In genomic region chr4:7295917-7296660, GRCh38 we compare ENCODE assay signal across 9 cellular contexts.
A peak's percentile ranks its signal among the peaks of the same experiment; 100 is the strongest.
DNase-seq lines count a peak whose midpoint lies in the region; ATAC-seq, FAIRE-seq and TF ChIP-seq lines count a peak whose summit lies in the region.
"Had no signal": no experiment of that assay in that cellular context is flagged by ENCODE, and none has a peak within 500 bp of the region (broad histone marks: within the 10 kb centered on the region; RNA-seq: fewer than 3 reads in every experiment).

No MANE protein-coding gene starts in this region.

- no peak for FAIRE-seq in GM12878 (lab: Jason Lieb, UNC)
- FAIRE-seq: colon had no signal

- TF ChIP-seq CTCF in AG04449 (IDR thresholded peaks at IDR 0.05; ENCODE audit: insufficient read depth, low read length, missing control alignments) (peak; percentile 79), HCT116 (IDR thresholded peaks at IDR 0.05 in 2 of 3, conservative IDR thresholded peaks at IDR 0.05 in 1 of 3; ENCODE audit: borderline replicate concordance in 1 of 3, insufficient read depth in 1 of 3, low read depth in 2 of 3, low read length in 2 of 3) (peak; percentile 49 to 81 (median 68); a peak in 5 of 6 replicates), GM12878 (IDR thresholded peaks at IDR 0.05 in 2 of 3, conservative IDR thresholded peaks at IDR 0.05 in 1 of 3; ENCODE audit: control insufficient read depth in 2 of 3, extremely low read depth in 1 of 3, insufficient read depth in 1 of 3, low read depth in 3 of 3, low read length in 3 of 3) (peak; percentile 33 to 56 (median 55); a peak in 5 of 6 replicates), left lung (IDR thresholded peaks at IDR 0.05) (peak; percentile 23 to 28)

- no peak overlapping the region for H3K4me2 ChIP-seq in HCT116 (ENCODE audit: low read length)
- no peak overlapping the region for H3K4me2 ChIP-seq in GM12878 (ENCODE audit: control insufficient read depth, insufficient read depth)

- TF ChIP-seq RAD21 in HCT116 (IDR thresholded peaks at IDR 0.05; ENCODE audit: low read depth) (peak; percentile 91), GM12878 (IDR thresholded peaks at IDR 0.05; ENCODE audit: insufficient read depth, low read depth, low read length) (peak; percentile 56)

- H3K36me3 ChIP-seq in HCT116 (ENCODE audit: control insufficient read depth in 1 of 2, insufficient read depth in 2 of 2, low read length in 2 of 2): no peaks in the 10 kb centered on the region
- no peaks in the 10 kb centered on the region for H3K36me3 ChIP-seq in GM12878 (ENCODE audit: control insufficient read depth in 2 of 2, insufficient read depth in 2 of 2, low read length in 1 of 2)
- H3K36me3 ChIP-seq in left lung: no peaks in the 10 kb centered on the region

- no peaks in the 10 kb centered on the region for H3K9me2 ChIP-seq in HCT116 (ENCODE audit: insufficient read depth)

- BruUV-seq in HCT116 (replicated peaks; lab: Mats Ljungman, UMichigan) (no TSS peak), GM12878 (replicated peaks; lab: Mats Ljungman, UMichigan) (no TSS peak)

- DNase-seq in AG04449 (ENCODE audit: low read depth, low spot score) (no peak), HCT116 (ENCODE audit: low read depth, low spot score) (peak; percentile 10), GM12878 (ENCODE audit: low read depth, low spot score) (no peak), left lung (peak in 1 of 2 donors; percentile 78), cerebellum (ENCODE audit: low spot score) (no peak), NCI-H1436 (lab: John Stamatoyannopoulos, UW) (no peak), epidermal melanocyte (ENCODE audit: insufficient read length, low spot score) (no peak), NCI-H1048 (lab: John Stamatoyannopoulos, UW) (no peak)

- no peaks in the 10 kb centered on the region for H4K20me1 ChIP-seq in HCT116 (ENCODE audit: insufficient read depth)
- no peaks in the 10 kb centered on the region for H4K20me1 ChIP-seq in GM12878 (ENCODE audit: control insufficient read depth, insufficient read depth)

- H3K79me2 ChIP-seq in HCT116 (ENCODE audit: insufficient read depth, low read length) (no peaks in the 10 kb centered on the region), GM12878 (ENCODE audit: control insufficient read depth, insufficient read depth, low read length) (no peaks in the 10 kb centered on the region)

- intact Hi-C loops in HCT116 (cut with micrococcal nuclease): loop anchor here (1.0 to 10.0 kb wide), 3 partner anchors 104 to 211 kb away; partner anchors contain the start of gene SORCS2
- intact Hi-C loops in GM12878 (cut with micrococcal nuclease; ENCODE audit: unreplicated experiment): loop anchor here (2.0 kb wide), 1 partner anchor 103 kb away; the partner anchor contains the start of gene SORCS2
- intact Hi-C loops in left lung (cut with DNase I): no loop called here

- no peak overlapping the region for H3K4me3 ChIP-seq in AG04449 (ENCODE audit: low read depth, low read length)
- H3K4me3 ChIP-seq in HCT116 (replicated peaks in 1 of 2; ENCODE audit: low read depth in 1 of 2, low read length in 2 of 2): no peak overlapping the region
- no peak overlapping the region for H3K4me3 ChIP-seq in GM12878
- H3K4me3 ChIP-seq in left lung: no peak overlapping the region

- ATAC-seq in HCT116: peak; percentile 77
- ATAC-seq in GM12878: peak; percentile 68
- ATAC-seq in left lung: peak; percentile 85

- H3K9ac ChIP-seq in HCT116 (ENCODE audit: low read length) (no peak overlapping the region), GM12878 (ENCODE audit: control insufficient read depth, insufficient read depth, low read length) (no peak overlapping the region)

- in situ Hi-C loops in GM12878 (cut with MboI): no loop called here

- H3K27ac ChIP-seq in HCT116 (ENCODE audit: low read depth, low read length): no peak overlapping the region
- no peak overlapping the region for H3K27ac ChIP-seq in GM12878 (ENCODE audit: control insufficient read depth, insufficient read depth)
- no peak overlapping the region for H3K27ac ChIP-seq in left lung

- RAD21 ChIA-PET in HCT116 (lab: Charles Lee; ENCODE audit: low non-redundant PET in 1 of 2, low total read pairs in 2 of 2, uncharacterized antibody in 2 of 2, unreplicated experiment in 2 of 2) (interaction anchor here in 1 of 2 experiments (0.7 kb wide), 1 partner anchor 101 kb away, joined by 3 read pairs; no protein-coding TSS in a partner anchor), GM12878 (lab: Charles Lee; ENCODE audit: unreplicated experiment) (no interaction called here)

- SMC1A ChIA-PET in GM12878 (lab: Charles Lee; ENCODE audit: uncharacterized antibody, unreplicated experiment): no interaction called here

- no peak for TF ChIP-seq EP300 in GM12878 (IDR thresholded peaks at IDR 0.05; ENCODE audit: borderline replicate concordance in 1 of 2, control insufficient read depth in 1 of 2, low read depth in 2 of 2, low read length in 2 of 2)

- CTCF ChIA-PET in AG04449 (lab: Yijun Ruan, JAX) (interaction anchor here (0.7 to 7.0 kb wide), 31 partner anchors 8 to 424 kb away, joined by 3 to 156 read pairs (median 4); partner anchors contain the start of gene SORCS2), HCT116 (lab: Charles Lee) (interaction anchor here (0.5 to 2.9 kb wide), 7 partner anchors 15 to 110 kb away, joined by 3 to 28 read pairs (median 4); partner anchors contain the start of gene SORCS2), GM12878 (lab: Yijun Ruan, JAX) (interaction anchor here (1.3 kb wide), 1 partner anchor 104 kb away, joined by 4 read pairs; the partner anchor contains the start of gene SORCS2)

- H2AFZ ChIP-seq in HCT116 (ENCODE audit: low read depth, low read length, poor library complexity, severe bottlenecking) (no peak overlapping the region), GM12878 (ENCODE audit: control insufficient read depth, low read depth, low read length) (no peak overlapping the region)

- POLR2A ChIA-PET in AG04449 (lab: Yijun Ruan, JAX): no interaction called here
- POLR2A ChIA-PET in HCT116 (lab: Charles Lee): no interaction called here
- POLR2A ChIA-PET in GM12878 (lab: Charles Lee): no interaction called here

- TF ChIP-seq POLR2A in HCT116 (IDR thresholded peaks at IDR 0.05; ENCODE audit: borderline replicate concordance, extremely low read depth, insufficient read depth, insufficient read length) (no peak), GM12878 (IDR thresholded peaks at IDR 0.05; ENCODE audit: low read depth, low read length) (no peak)

- no peaks in the 10 kb centered on the region; the same call in 1 of the 2 replicates for H3K27me3 ChIP-seq in HCT116 (ENCODE audit: insufficient read depth, low read length)
- no peaks in the 10 kb centered on the region; a peak in 2 of 4 replicates for H3K27me3 ChIP-seq in GM12878 (replicated peaks in 1 of 2; ENCODE audit: control insufficient read depth in 2 of 2, insufficient read depth in 2 of 2, low read length in 1 of 2)
- peaks cover 0 to 50% of the 10 kb centered on the region in 2 donors for H3K27me3 ChIP-seq in left lung

- WGBS in GM12878 (ENCODE audit: insufficient coverage, insufficient replicate concordance, low lambda C conversion rate, missing lambda C conversion rate): 20% methylated on average over 19 of the region's 19 CpGs

- H3K4me1 ChIP-seq in HCT116 (ENCODE audit: control insufficient read depth in 1 of 2, insufficient read depth in 2 of 2, low read length in 2 of 2) (no peaks in the 10 kb centered on the region), GM12878 (ENCODE audit: control insufficient read depth, insufficient read depth, low read length) (no peaks in the 10 kb centered on the region), left lung (no peaks in the 10 kb centered on the region)

- H3K9me3 ChIP-seq in HCT116 (ENCODE audit: control insufficient read depth in 1 of 2, insufficient read depth in 1 of 2, low read depth in 1 of 2, low read length in 2 of 2): no peaks in the 10 kb centered on the region
- no peaks in the 10 kb centered on the region for H3K9me3 ChIP-seq in GM12878 (replicated peaks; ENCODE audit: control insufficient read depth, insufficient read depth, low read length)
- H3K9me3 ChIP-seq in left lung: no peaks in the 10 kb centered on the region

TF ChIP-seq in HCT116, 20 proteins besides CTCF, POLR2A, EP300 and RAD21:
- TF ChIP-seq JUND (IDR thresholded peaks at IDR 0.05): no peak
- no peak for TF ChIP-seq EGR1 (IDR thresholded peaks at IDR 0.05; ENCODE audit: low read depth)

TF ChIP-seq in GM12878, 131 proteins besides CTCF, POLR2A, EP300 and RAD21:
- TF ChIP-seq RCOR1 (conservative IDR thresholded peaks at IDR 0.05; ENCODE audit: low read depth, low read length) (no peak), SMC3 (IDR thresholded peaks at IDR 0.05; ENCODE audit: borderline replicate concordance, low read length) (peak; percentile 55; the same call in 1 of the 2 replicates)

Comparison
In these comparisons a context has a peak if more than half of its experiments do, and no peak if none do; other contexts are left out.
1. CTCF ChIP-seq: peak in every context shown above with its lines; median percentile 79 in AG04449; 68 in HCT116; 55 in GM12878; 26 in left lung.
2. intact Hi-C loops: an anchor here in HCT116 (1.0 to 10.0 kb wide) and GM12878 (2.0 kb wide); none called in left lung.